8 cellular contexts compared by ENCODE assay signal in the genomic region with DNA sequence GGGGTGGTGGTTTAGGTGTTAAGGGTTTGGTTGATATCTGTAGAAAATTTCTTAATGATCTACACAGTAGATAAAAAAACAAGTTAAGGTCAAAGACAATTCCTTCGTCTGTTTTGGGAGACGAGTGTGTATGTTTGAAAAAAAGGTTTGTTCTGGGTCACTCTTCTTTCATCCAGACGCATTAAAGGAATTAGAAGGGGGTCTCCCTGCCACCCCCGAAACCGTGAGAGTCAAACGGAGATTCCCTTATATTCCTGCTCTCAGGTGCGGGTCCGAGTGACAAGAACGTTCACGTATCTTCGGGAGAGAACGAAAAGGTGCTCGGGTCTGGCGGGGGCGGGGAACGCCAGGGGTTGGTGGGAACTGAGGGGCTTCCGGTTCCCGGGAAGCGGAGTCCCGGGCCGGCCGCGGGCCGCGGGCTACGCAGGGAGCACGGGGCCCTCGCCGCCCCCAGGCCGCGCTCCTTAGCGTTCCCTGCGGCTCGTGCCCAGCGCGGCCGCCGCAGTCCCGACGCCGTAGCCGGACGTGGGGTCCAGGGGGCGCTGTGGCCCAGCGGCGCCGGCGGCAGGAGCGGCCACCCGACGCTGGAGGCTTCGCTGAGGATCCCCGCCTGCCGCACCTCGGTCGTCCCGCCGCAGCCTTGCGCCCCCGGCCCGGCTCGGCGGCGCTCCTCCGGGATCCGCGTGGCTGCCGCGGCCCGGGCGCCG. TPM values are rescaled to one million over a fixed set of nuclear protein-coding genes. Genes with fewer than 3 reads are reported as not detected.
DNase-seq lines count a peak whose midpoint lies in the region; ATAC-seq, FAIRE-seq and TF ChIP-seq lines count a peak whose summit lies in the region.

A gene with protein sequence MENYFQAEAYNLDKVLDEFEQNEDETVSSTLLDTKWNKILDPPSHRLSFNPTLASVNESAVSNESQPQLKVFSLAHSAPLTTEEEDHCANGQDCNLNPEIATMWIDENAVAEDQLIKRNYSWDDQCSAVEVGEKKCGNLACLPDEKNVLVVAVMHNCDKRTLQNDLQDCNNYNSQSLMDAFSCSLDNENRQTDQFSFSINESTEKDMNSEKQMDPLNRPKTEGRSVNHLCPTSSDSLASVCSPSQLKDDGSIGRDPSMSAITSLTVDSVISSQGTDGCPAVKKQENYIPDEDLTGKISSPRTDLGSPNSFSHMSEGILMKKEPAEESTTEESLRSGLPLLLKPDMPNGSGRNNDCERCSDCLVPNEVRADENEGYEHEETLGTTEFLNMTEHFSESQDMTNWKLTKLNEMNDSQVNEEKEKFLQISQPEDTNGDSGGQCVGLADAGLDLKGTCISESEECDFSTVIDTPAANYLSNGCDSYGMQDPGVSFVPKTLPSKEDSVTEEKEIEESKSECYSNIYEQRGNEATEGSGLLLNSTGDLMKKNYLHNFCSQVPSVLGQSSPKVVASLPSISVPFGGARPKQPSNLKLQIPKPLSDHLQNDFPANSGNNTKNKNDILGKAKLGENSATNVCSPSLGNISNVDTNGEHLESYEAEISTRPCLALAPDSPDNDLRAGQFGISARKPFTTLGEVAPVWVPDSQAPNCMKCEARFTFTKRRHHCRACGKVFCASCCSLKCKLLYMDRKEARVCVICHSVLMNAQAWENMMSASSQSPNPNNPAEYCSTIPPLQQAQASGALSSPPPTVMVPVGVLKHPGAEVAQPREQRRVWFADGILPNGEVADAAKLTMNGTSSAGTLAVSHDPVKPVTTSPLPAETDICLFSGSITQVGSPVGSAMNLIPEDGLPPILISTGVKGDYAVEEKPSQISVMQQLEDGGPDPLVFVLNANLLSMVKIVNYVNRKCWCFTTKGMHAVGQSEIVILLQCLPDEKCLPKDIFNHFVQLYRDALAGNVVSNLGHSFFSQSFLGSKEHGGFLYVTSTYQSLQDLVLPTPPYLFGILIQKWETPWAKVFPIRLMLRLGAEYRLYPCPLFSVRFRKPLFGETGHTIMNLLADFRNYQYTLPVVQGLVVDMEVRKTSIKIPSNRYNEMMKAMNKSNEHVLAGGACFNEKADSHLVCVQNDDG (N-terminal part only) (plus strand): TSS at position 577 of the 707 bp plus-strand sequence. CDS start 91,118 bp downstream, outside the sequence.

- TF ChIP-seq RAD21 in HepG2 (CRISPR knock-in tag; IDR thresholded peaks at IDR 0.05) = peak; percentile 98

- H2AFZ ChIP-seq in HepG2 (ENCODE audit: low read length) = peak within 1 kb of the TSS; percentile 98

- peaks cover 57% of the 10 kb centered on the region for H3K4me1 ChIP-seq in HepG2 (ENCODE audit: insufficient read depth, low read length)

- BruUV-seq in HepG2 (replicated peaks; lab: Mats Ljungman, UMichigan) = no TSS peak

- in situ Hi-C loops in HepG2 (cut with HindIII; ENCODE audit: extremely low pct_ligation_motif_present, low pct_unique_long_range_greater_than_20kb) = loop anchor here (5.0 kb wide), 1 partner anchor 146 kb away; no protein-coding TSS in a partner anchor

- H3K9ac ChIP-seq in HepG2 (ENCODE audit: insufficient read depth, low read depth, low read length) = peak within 1 kb of the TSS; percentile 95

- DNase-seq in A172 (ENCODE audit: low spot score) (peak; percentile 22), NCI-H345 treated with DMSO at 0.1 percent for 48 hours (lab: John Stamatoyannopoulos, UW; ENCODE audit: unreplicated experiment) (peak; percentile 32), dermis microvascular lymphatic vessel endothelial cell (ENCODE audit: low read depth in 2 of 2) (peak; percentile 34 to 86), HepG2 (ENCODE audit: low spot score) (peak; percentile 56)
- DNase-seq in activated CD4-positive, alpha-beta T cell treated with anti-CD3 and anti-CD28 coated beads, Interleukin-2, amount 50 U/mL, for 1 hour = peak; percentile 69
- DNase-seq in stimulated activated CD4-positive, alpha-beta T cell treated with anti-CD3 and anti-CD28 coated beads, Interleukin-4, amount 100 ng/mL, for 1 hour = peak; percentile 73

- H3K79me2 ChIP-seq in HepG2 (ENCODE audit: insufficient read depth, low read length) = peaks cover 43% of the 10 kb centered on the region

- H3K36me3 ChIP-seq in HepG2 (replicated peaks in 1 of 2; ENCODE audit: control insufficient read depth in 1 of 2, insufficient read depth in 2 of 2, low read length in 2 of 2) = no peaks in the 10 kb centered on the region

- no peaks in the 10 kb centered on the region for H4K20me1 ChIP-seq in HepG2 (ENCODE audit: insufficient read depth, low read length)

- H3K27me3 ChIP-seq in HepG2 (ENCODE audit: control insufficient read depth in 1 of 2, insufficient read depth in 2 of 2, low read length in 2 of 2) = no peaks in the 10 kb centered on the region; a peak in 1 of 5 replicates

- 1% methylated on average over 11 of the region's 72 CpGs for WGBS in HepG2 (ENCODE audit: low lambda C conversion rate)

- POLR2A ChIA-PET in HepG2 (lab: Yijun Ruan, JAX) = interaction anchor here (1.0 to 1.3 kb wide), 2 partner anchors 10 to 164 kb away, joined by 3 read pairs; no protein-coding TSS in a partner anchor

- CTCF ChIA-PET in HepG2 (lab: Yijun Ruan, JAX; ENCODE audit: low intra/inter-chr PET ratio, low total read pairs) = interaction anchor here (2.1 kb wide), 1 partner anchor 155 kb away, joined by 16 read pairs; no protein-coding TSS in a partner anchor

- no peak for FAIRE-seq in HepG2 (lab: Jason Lieb, UNC)

- peak in 1 of 2 experiments; percentile 39; a peak in 2 of 4 replicates for TF ChIP-seq POLR2A in HepG2 (IDR thresholded peaks at IDR 0.05; ENCODE audit: insufficient read depth in 1 of 2, low read depth in 2 of 2, low read length in 2 of 2)

- peak within 1 kb of the TSS; percentile 91 to 93 (median 93) for H3K4me3 ChIP-seq in HepG2 (replicated peaks in 1 of 3; ENCODE audit: insufficient read depth in 1 of 3, low read depth in 2 of 3, low read length in 3 of 3)

- peak within 1 kb of the TSS; percentile 83 for H3K27ac ChIP-seq in HepG2 (ENCODE audit: extremely low read length, insufficient read depth, low read length)

- no peak for TF ChIP-seq EP300 in HepG2 (IDR thresholded peaks at IDR 0.05; ENCODE audit: low read depth in 2 of 2, low read length in 2 of 2)
- no peak for TF ChIP-seq EP300 in HepG2 (CRISPR knock-in tag; IDR thresholded peaks at IDR 0.05; ENCODE audit: borderline replicate concordance)

- TF ChIP-seq CTCF in HepG2 (CRISPR knock-in tag; IDR thresholded peaks at IDR 0.05) = peak; percentile 81

- ATAC-seq in GM18511 (IDR thresholded peaks at IDR 0.05; ENCODE audit: unreplicated experiment) = peak; percentile 68
- ATAC-seq in HG03095 (IDR thresholded peaks at IDR 0.05; ENCODE audit: unreplicated experiment) = peak; percentile 68
- ATAC-seq in HepG2 = peak; percentile 93

- no peaks in the 10 kb centered on the region for H3K9me3 ChIP-seq in HepG2 (ENCODE audit: low read length)

- peak within 1 kb of the TSS; percentile 95 for H3K4me2 ChIP-seq in HepG2 (ENCODE audit: low read depth, low read length)

- intact Hi-C loops in HepG2 (cut with micrococcal nuclease; ENCODE audit: unreplicated experiment) = loop anchor here (2.0 kb wide), 1 partner anchor 155 kb away; no protein-coding TSS in a partner anchor

TF ChIP-seq in HepG2, 621 proteins besides CTCF, POLR2A, EP300 and RAD21 (continues in another document):
- TF ChIP-seq, protein P1, sequence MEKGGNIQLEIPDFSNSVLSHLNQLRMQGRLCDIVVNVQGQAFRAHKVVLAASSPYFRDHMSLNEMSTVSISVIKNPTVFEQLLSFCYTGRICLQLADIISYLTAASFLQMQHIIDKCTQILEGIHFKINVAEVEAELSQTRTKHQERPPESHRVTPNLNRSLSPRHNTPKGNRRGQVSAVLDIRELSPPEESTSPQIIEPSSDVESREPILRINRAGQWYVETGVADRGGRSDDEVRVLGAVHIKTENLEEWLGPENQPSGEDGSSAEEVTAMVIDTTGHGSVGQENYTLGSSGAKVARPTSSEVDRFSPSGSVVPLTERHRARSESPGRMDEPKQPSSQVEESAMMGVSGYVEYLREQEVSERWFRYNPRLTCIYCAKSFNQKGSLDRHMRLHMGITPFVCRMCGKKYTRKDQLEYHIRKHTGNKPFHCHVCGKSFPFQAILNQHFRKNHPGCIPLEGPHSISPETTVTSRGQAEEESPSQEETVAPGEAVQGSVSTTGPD (CRISPR knock-in tag; IDR thresholded peaks at IDR 0.05) = no peak
- TF ChIP-seq ZNF101 (CRISPR knock-in tag; IDR thresholded peaks at IDR 0.05; ENCODE audit: borderline replicate concordance, low read depth) (no peak), MEIS1 (CRISPR knock-in tag; IDR thresholded peaks at IDR 0.05; ENCODE audit: borderline replicate concordance) (0 out of 2 replicates have a peak, but pooled peaks have one; percentile 21), ZNF235 (CRISPR knock-in tag; IDR thresholded peaks at IDR 0.05; ENCODE audit: borderline replicate concordance) (0 out of 2 replicates have a peak, but pooled peaks have one; percentile 7), ZNF605 (CRISPR knock-in tag; IDR thresholded peaks at IDR 0.05) (peak; percentile 73), NONO (IDR thresholded peaks at IDR 0.05) (no peak), NONO (CRISPR knock-in tag; conservative IDR thresholded peaks at IDR 0.05) (peak; percentile 74)

RNA-seq across cellular contexts. Expression of the gene that starts here (rescaled TPM):
- 17.6 and 20.2 TPM in 2 replicates for total RNA-seq in A172 (2014; rRNA removed; shearing (Covaris generic))
- 21.7 and 30.7 TPM in 2 replicates for total RNA-seq in dermis microvascular lymphatic vessel endothelial cell
- total RNA-seq in HepG2 (2016; rRNA removed; fragmentation: Illumina TruSeq; extraction: Trizol) = 19.8 and 26.5 TPM in 2 replicates
- total RNA-seq in HepG2 (2016; cell fraction: cytosol; rRNA removed; fragmentation: Illumina TruSeq; extraction: Trizol; ENCODE audit: low read depth) = 3.3 and 4.1 TPM in 2 replicates
- 19.0 and 25.7 TPM in 2 replicates for total RNA-seq in HepG2 (2016; cell fraction: insoluble cytoplasmic fraction; rRNA removed; fragmentation: Illumina TruSeq; extraction: Trizol)
- 13.4 and 14.6 TPM in 2 replicates for total RNA-seq in HepG2 (2016; cell fraction: membrane; rRNA removed; fragmentation: Illumina TruSeq; extraction: Trizol)
- 27.9 and 35.0 TPM in 2 replicates for total RNA-seq in HepG2 (2016; cell fraction: nucleus; rRNA removed; fragmentation: Illumina TruSeq; extraction: Trizol)
- 8.8 and 9.2 TPM in 2 replicates for polyA plus RNA-seq in HepG2 (2011; rRNA removed)
- polyA plus RNA-seq in HepG2 (2011; cell fraction: cytosol; rRNA removed) = 4.6 and 7.0 TPM in 2 replicates
- polyA plus RNA-seq in HepG2 (2011; cell fraction: nucleus; rRNA removed) = 5.3 and 5.9 TPM in 2 replicates
- polyA plus RNA-seq in HepG2 (2012) = 10.4 and 11.2 TPM in 2 replicates
- polyA plus RNA-seq in HepG2 (2016; cell fraction: cytosol; fragmentation: Illumina TruSeq; extraction: Trizol; ENCODE audit: low read depth) = 0.58 and 0.62 TPM in 2 replicates
- 14.8 and 15.6 TPM in 2 replicates for polyA plus RNA-seq in HepG2 (2016; cell fraction: insoluble cytoplasmic fraction; fragmentation: Illumina TruSeq; extraction: Trizol; ENCODE audit: low read depth)
- 3.3 and 3.5 TPM in 2 replicates for polyA plus RNA-seq in HepG2 (2016; cell fraction: membrane; fragmentation: Illumina TruSeq; extraction: Trizol; ENCODE audit: low read depth)
- polyA plus RNA-seq in HepG2 (2016; cell fraction: nucleus; fragmentation: Illumina TruSeq; extraction: Trizol; ENCODE audit: insufficient read depth, low read depth) = 9.2 and 10.0 TPM in 2 replicates
- polyA minus RNA-seq in HepG2 (2011; rRNA and poly(A)+ RNA removed; ENCODE audit: low replicate concordance) = 16.7 and 18.2 TPM in 2 replicates
- polyA minus RNA-seq in HepG2 (2011; cell fraction: cytosol; rRNA and poly(A)+ RNA removed) = 14.9 and 17.9 TPM in 2 replicates
- 61.9 and 62.7 TPM in 2 replicates for polyA minus RNA-seq in HepG2 (2011; cell fraction: nucleus; rRNA and poly(A)+ RNA removed)

Comparison
In these comparisons a context has a peak if more than half of its experiments do, and no peak if none do; other contexts are left out.
1. Peak in every context shown above with its lines: DNase-seq, ATAC-seq, H3K4me3 ChIP-seq and H3K27ac ChIP-seq.
2. DNase-seq: peak in every context shown above with its lines; median percentile 73 in stimulated activated CD4-positive, alpha-beta T cell treated with anti-CD3 and anti-CD28 coated beads, Interleukin-4, amount 100 ng/mL, for 1 hour; 69 in activated CD4-positive, alpha-beta T cell treated with anti-CD3 and anti-CD28 coated beads, Interleukin-2, amount 50 U/mL, for 1 hour; 60 in dermis microvascular lymphatic vessel endothelial cell; 56 in HepG2; 32 in NCI-H345 treated with DMSO at 0.1 percent for 48 hours; 22 in A172.